ENCODE assay signal across 8 cellular contexts in the genomic region with DNA sequence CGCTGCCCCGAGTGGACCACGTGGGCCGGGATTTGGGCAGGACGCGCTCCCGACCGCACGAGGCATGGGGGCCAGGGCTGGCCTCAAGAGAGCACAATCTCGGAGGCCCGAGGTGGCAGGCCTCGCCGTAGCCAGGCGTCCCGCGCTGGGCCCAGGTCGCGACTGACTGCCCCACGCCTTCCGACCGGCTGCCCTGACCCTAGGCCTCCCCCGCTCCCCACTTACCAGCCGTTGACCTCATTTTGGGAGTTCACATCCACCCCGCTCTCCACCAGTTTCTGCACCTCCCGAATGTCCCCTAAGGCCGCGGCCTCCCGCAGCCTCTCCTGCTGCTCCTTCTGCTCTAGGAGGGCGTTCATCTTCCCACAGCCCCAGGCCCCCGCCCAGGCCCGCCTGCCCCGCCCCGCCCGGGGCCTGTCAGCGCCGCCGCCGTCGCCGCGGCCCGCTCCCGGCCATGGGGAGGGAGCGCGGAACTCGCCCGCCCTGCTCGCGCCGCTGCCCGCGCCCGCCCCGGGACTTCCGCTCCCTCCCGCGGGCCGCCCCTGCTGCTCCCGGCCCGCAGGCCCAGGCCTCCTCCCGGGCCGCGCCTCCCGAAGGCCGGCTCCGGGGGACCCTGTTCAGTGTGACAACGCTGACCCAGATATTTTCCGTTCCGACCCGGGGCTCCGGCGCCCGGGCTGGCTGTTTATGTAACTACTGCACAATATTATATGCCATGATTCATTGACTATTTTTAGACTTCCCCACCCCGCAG. TPM values are rescaled to one million over a fixed set of nuclear protein-coding genes. Genes with fewer than 3 reads are reported as not detected.
DNase-seq lines count a peak whose midpoint lies in the region; ATAC-seq and TF ChIP-seq lines count a peak whose summit lies in the region.

A gene with protein sequence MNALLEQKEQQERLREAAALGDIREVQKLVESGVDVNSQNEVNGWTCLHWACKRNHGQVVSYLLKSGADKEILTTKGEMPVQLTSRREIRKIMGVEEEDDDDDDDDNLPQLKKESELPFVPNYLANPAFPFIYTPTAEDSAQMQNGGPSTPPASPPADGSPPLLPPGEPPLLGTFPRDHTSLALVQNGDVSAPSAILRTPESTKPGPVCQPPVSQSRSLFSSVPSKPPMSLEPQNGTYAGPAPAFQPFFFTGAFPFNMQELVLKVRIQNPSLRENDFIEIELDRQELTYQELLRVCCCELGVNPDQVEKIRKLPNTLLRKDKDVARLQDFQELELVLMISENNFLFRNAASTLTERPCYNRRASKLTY (minus strand): TSS at position 619 of the 754 bp plus-strand sequence. CDS start 260 bp downstream, at position 359.

- TF ChIP-seq POLR2A in spleen (IDR thresholded peaks at IDR 0.05) = peak in 1 of 3 donors; percentile 51

- TF ChIP-seq CTCF in activated B cell treated with CpG ODN at 0.5 μM for 24 hours (IDR thresholded peaks at IDR 0.05) (no peak), cardiac fibroblast (IDR thresholded peaks at IDR 0.05; ENCODE audit: low read depth, low read length) (no peak), spleen (IDR thresholded peaks at IDR 0.05 in 8 of 11, conservative IDR thresholded peaks at IDR 0.05 in 3 of 11) (peak in 3 of 11 experiments; percentile 7 to 31 (median 15))

- H3K4me3 Mint-ChIP-seq in activated B cell treated with CpG ODN at 0.5 μM for 24 hours = peak within 1 kb of the TSS; percentile 95

- DNase-seq in AG08396 (ENCODE audit: low spot score) (peak; percentile 92), NCI-H226 (peak; percentile 89), activated B cell treated with CpG ODN at 0.5 μM for 24 hours (peak; percentile 91), cardiac fibroblast (ENCODE audit: low read depth in 2 of 2) (peak; percentile 95 to 96), iris pigment epithelial cell (ENCODE audit: low read depth) (peak; percentile 92), spleen (peak; percentile 95)

- 0% methylated on average over 40 to 74 of the region's 74 CpGs for WGBS in spleen, 5 donors

- peaks cover 23% of the 10 kb centered on the region for H3K36me3 Mint-ChIP-seq in activated B cell treated with CpG ODN at 0.5 μM for 24 hours (ENCODE audit: low read depth)

- no peaks in the 10 kb centered on the region for H3K27me3 Mint-ChIP-seq in activated B cell treated with CpG ODN at 0.5 μM for 24 hours

- peaks cover 0 to 32% (median 6%) of the 10 kb centered on the region in 6 donors for H3K36me3 ChIP-seq in spleen

- peaks cover 36 to 72% (median 58%) of the 10 kb centered on the region in 6 donors for H3K4me1 ChIP-seq in spleen

- peak within 1 kb of the TSS; percentile 96 for H3K27ac Mint-ChIP-seq in activated B cell treated with CpG ODN at 0.5 μM for 24 hours

- POLR2A ChIA-PET in activated B cell treated with CpG ODN at 0.5 μM for 24 hours (lab: Charles Lee) = interaction anchor here (0.7 to 3.5 kb wide), 9 partner anchors 10 to 310 kb away, joined by 3 to 48 read pairs (median 4); a partner anchor contains a TSS

- CTCF ChIA-PET in activated B cell treated with CpG ODN at 0.5 μM for 24 hours (lab: Charles Lee) = interaction anchor here (1.4 kb wide), 1 partner anchor 11 kb away, joined by 3 read pairs; no protein-coding TSS in a partner anchor

- H3K9me3 Mint-ChIP-seq in activated B cell treated with CpG ODN at 0.5 μM for 24 hours = no peaks in the 10 kb centered on the region

- ATAC-seq in GM19023 (IDR thresholded peaks at IDR 0.05; ENCODE audit: unreplicated experiment) (peak; percentile 79), HG03196 (IDR thresholded peaks at IDR 0.05; ENCODE audit: unreplicated experiment) (peak; percentile 81), activated B cell treated with CpG ODN at 0.5 μM for 24 hours (ENCODE audit: low read depth) (peak; percentile 82)

- H3K4me1 Mint-ChIP-seq in activated B cell treated with CpG ODN at 0.5 μM for 24 hours = peaks cover 38% of the 10 kb centered on the region

- H3K4me3 ChIP-seq in cardiac fibroblast (replicated peaks in 1 of 2; ENCODE audit: low read depth in 2 of 2, low read length in 2 of 2) (peak within 1 kb of the TSS; percentile 72 to 87), spleen (peak within 1 kb of the TSS; percentile 71 to 92 (median 74))

- intact Hi-C loops in activated B cell treated with CpG ODN at 0.5 μM for 24 hours (cut with micrococcal nuclease) (loop anchor here (1.0 to 5.0 kb wide), 8 partner anchors 12 to 460 kb away; a partner anchor contains a TSS), spleen (cut with DNase I; ENCODE audit: low total_unique reads) (no loop called here)

- H3K27ac ChIP-seq in spleen = peak within 1 kb of the TSS; percentile 83 to 97 (median 95)

- H3K9me3 ChIP-seq in spleen = no peaks in the 10 kb centered on the region

- H3K27me3 ChIP-seq in spleen (replicated peaks in 1 of 7) = no peaks in the 10 kb centered on the region

RNA-seq across cellular contexts. Expression of the gene that starts here (rescaled TPM):
- total RNA-seq in activated B cell treated with CpG ODN at 0.5 μM for 24 hours (39.0 and 40.3 TPM in 2 replicates), spleen (10 to 100 TPM; 33.5 to 54.6 (median 47.1) TPM)
- 10 to 100 TPM in 1 of 3 donors, 1 to 10 TPM in 2; 6.8 to 16.5 (median 7.2) TPM for polyA plus RNA-seq in spleen

Comparison
In these comparisons a context has a peak if more than half of its experiments do, and no peak if none do; other contexts are left out.
1. Peak in every context shown above with its lines: DNase-seq, ATAC-seq, H3K4me3 ChIP-seq and H3K27ac ChIP-seq.